In genomic region chr3:58068126-58068809, GRCh38 we compare ENCODE assay signal across 1 cellular context.
TF ChIP-seq lines count a peak whose summit lies in the region.

No MANE protein-coding gene starts in this region.

TF ChIP-seq in H1, 55 proteins besides CTCF, POLR2A, EP300 and RAD21 (continued from another document):
- TF ChIP-seq CHD7 (IDR thresholded peaks at IDR 0.05; ENCODE audit: insufficient replicate concordance, low read length): no peak
- TF ChIP-seq KDM5A (IDR thresholded peaks at IDR 0.05; ENCODE audit: low read length): no peak
- no peak for TF ChIP-seq KDM4A (IDR thresholded peaks at IDR 0.05; ENCODE audit: low read depth, low read length, severe bottlenecking)
- no peak for TF ChIP-seq JUND (IDR thresholded peaks at IDR 0.05; ENCODE audit: low read length)
- no peak for TF ChIP-seq RBBP5 (IDR thresholded peaks at IDR 0.05; ENCODE audit: borderline replicate concordance, low read depth, low read length)
- no peak for TF ChIP-seq KDM1A (IDR thresholded peaks at IDR 0.05; ENCODE audit: borderline replicate concordance, low read length)
- no peak for TF ChIP-seq TEAD4 (IDR thresholded peaks at IDR 0.05; ENCODE audit: low read depth, low read length)
- no peak for TF ChIP-seq HDAC2 (IDR thresholded peaks at IDR 0.05; ENCODE audit: borderline replicate concordance in 1 of 2, low read depth in 2 of 2, low read length in 2 of 2)
- no peak for TF ChIP-seq BCL11A (IDR thresholded peaks at IDR 0.05; ENCODE audit: low read depth in 2 of 2, low read length in 2 of 2)
